ENCODE assay signal across 8 cellular contexts in the genomic region with DNA sequence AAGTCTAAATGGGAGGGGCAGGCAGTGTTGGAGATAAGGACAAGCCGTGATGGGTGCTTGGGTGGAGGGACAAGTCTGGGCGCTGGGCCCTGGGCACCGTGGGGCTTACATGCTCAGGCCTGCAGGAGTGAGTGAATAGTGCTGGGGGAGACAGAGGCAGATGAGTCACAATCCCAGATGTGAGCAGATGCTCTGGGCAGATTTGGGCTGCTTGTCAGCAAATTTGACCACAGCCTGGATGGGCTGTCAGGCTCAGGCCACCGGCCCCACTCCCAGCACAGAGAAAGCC. TPM values are rescaled to one million over a fixed set of nuclear protein-coding genes. Genes with fewer than 3 reads are reported as not detected.
A peak's percentile ranks its signal among the peaks of the same experiment; 100 is the strongest.
DNase-seq lines count a peak whose midpoint lies in the region; ATAC-seq and TF ChIP-seq lines count a peak whose summit lies in the region.

No MANE protein-coding gene starts in this region.

- H3K27me3 ChIP-seq in SJCRH30 (no peaks in the 10 kb centered on the region), spleen (replicated peaks in 1 of 7) (no peaks in the 10 kb centered on the region)

- H3K9me3 ChIP-seq in SJCRH30 (replicated peaks) (no peaks in the 10 kb centered on the region), spleen (no peaks in the 10 kb centered on the region)

- 62 to 77% (median 66%) methylated on average over 4 of the region's 4 CpGs for WGBS in spleen, 5 donors

- H3K4me3 ChIP-seq in SJCRH30 (peak overlapping the region; percentile 23), fibroblast of mammary gland (ENCODE audit: control insufficient read depth, low read depth, low read length) (peak overlapping the region; percentile 50), spleen (no peak overlapping the region)

- H3K36me3 ChIP-seq in SJCRH30, result no peaks in the 10 kb centered on the region
- H3K36me3 ChIP-seq in spleen, result no peaks in the 10 kb centered on the region

- intact Hi-C loops in spleen (cut with DNase I; ENCODE audit: low total_unique reads), result no loop called here

- H3K4me1 ChIP-seq in SJCRH30 (peaks cover 27% of the 10 kb centered on the region), spleen (peaks cover 0 to 37% (median 2%) of the 10 kb centered on the region in 6 donors)

- no peak for TF ChIP-seq POLR2A in spleen (IDR thresholded peaks at IDR 0.05)

- H3K27ac ChIP-seq in SJCRH30 (peak overlapping the region; percentile 91), spleen (peak overlapping the region in 7 of 8 donors; percentile 1 to 78 (median 65))

- TF ChIP-seq CTCF in fibroblast of mammary gland (conservative IDR thresholded peaks at IDR 0.05; ENCODE audit: control insufficient read depth, insufficient read depth, low read depth, low read length) (no peak), spleen (IDR thresholded peaks at IDR 0.05 in 8 of 11, conservative IDR thresholded peaks at IDR 0.05 in 3 of 11) (no peak), GM20000 (IDR thresholded peaks at IDR 0.05; ENCODE audit: extremely low read depth, missing control alignments) (no peak)

- ATAC-seq in HG02610 (IDR thresholded peaks at IDR 0.05; ENCODE audit: unreplicated experiment) (peak; percentile 33), GM18520 (IDR thresholded peaks at IDR 0.05; ENCODE audit: unreplicated experiment) (no peak), left lobe of liver (no peak)

- DNase-seq in SJCRH30 (peak in 1 of 2 experiments; percentile 65), fibroblast of mammary gland (ENCODE audit: low read depth) (no peak), spleen (no peak), NCI-H146 (lab: John Stamatoyannopoulos, UW) (no peak), left lobe of liver (ENCODE audit: low spot score) (no peak), GM20000 (ENCODE audit: low spot score) (no peak)

RNA-seq across cellular contexts. Expression of gene ZBED5, which starts 41.6 kb away (rescaled TPM):
- total RNA-seq in SJCRH30 (2014; rRNA removed; shearing (Covaris generic)), result 59.6 and 73.8 TPM in 2 replicates
- total RNA-seq in spleen, result 10 to 100 TPM; 54.8 to 83.8 (median 66.9) TPM
- polyA plus RNA-seq in spleen, result 10 to 100 TPM; 43.5 to 70.1 (median 46.7) TPM
- total RNA-seq in left lobe of liver, result 7.1 TPM

Comparison
In these comparisons a context has a peak if more than half of its experiments do, and no peak if none do; other contexts are left out.
1. H3K4me3 ChIP-seq: peak in SJCRH30 (single experiment) and fibroblast of mammary gland (single experiment); none in spleen (0 of 8).